Comparison of ENCODE assay signal across 24 cellular contexts in the genomic region with DNA sequence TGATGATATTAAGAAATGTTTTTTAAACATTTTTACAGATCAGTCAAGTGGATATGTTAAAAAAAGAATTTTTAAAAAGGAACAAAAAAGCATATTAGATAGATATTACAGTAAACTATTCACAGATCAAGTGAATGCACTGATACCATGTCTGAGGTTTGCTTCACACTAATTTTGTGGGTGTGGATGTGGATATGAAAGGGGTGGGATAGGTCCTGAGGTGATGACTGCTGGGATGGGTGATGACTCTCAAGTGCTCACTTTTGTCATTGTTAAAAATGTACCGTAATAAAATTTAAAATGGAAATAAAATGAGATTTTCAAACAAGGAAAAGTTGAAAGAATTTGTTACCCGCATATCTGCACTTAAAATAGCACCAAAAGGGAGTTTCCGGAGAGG. TPM values are rescaled to one million over a fixed set of nuclear protein-coding genes. Genes with fewer than 3 reads are reported as not detected.
"Had no signal": no experiment of that assay in that cellular context is flagged by ENCODE, and none has a peak within 500 bp of the region (broad histone marks: within the 10 kb centered on the region; RNA-seq: fewer than 3 reads in every experiment).

No MANE protein-coding gene starts in this region.

- H3K36me3 ChIP-seq: cardiac muscle cell, left lung, tibial artery had no signal

- H3K27ac Mint-ChIP-seq: activated CD4-positive, alpha-beta memory T cell treated with anti-CD3 and anti-CD28 coated beads, Interleukin-2, amount 10 ng/mL, durations not matched to agents 7 days and 5 days; activated naive CD4-positive, alpha-beta T cell treated with anti-CD3 and anti-CD28 coated beads, Interleukin-2, amount 10 ng/mL, durations not matched to agents 7 days and 5 days; endodermal cell; naive B cell; progenitor cell of endocrine pancreas; T-helper 17 cell had no signal

- H3K9me3 ChIP-seq: left lung, tibial artery had no signal

- H3K27me3 Mint-ChIP-seq: activated CD4-positive, alpha-beta memory T cell treated with anti-CD3 and anti-CD28 coated beads, Interleukin-2, amount 10 ng/mL, durations not matched to agents 7 days and 5 days; activated naive CD4-positive, alpha-beta T cell treated with anti-CD3 and anti-CD28 coated beads, Interleukin-2, amount 10 ng/mL, durations not matched to agents 7 days and 5 days; naive B cell; progenitor cell of endocrine pancreas; T-helper 17 cell had no signal

- H3K27ac ChIP-seq: cardiac muscle cell, epithelial cell of prostate, hepatocyte, left lung, tibial artery had no signal

- H3K4me1 Mint-ChIP-seq: activated CD4-positive, alpha-beta memory T cell treated with anti-CD3 and anti-CD28 coated beads, Interleukin-2, amount 10 ng/mL, durations not matched to agents 7 days and 5 days; activated naive CD4-positive, alpha-beta T cell treated with anti-CD3 and anti-CD28 coated beads, Interleukin-2, amount 10 ng/mL, durations not matched to agents 7 days and 5 days; endodermal cell; naive B cell; T-helper 17 cell had no signal

- H2AFZ ChIP-seq: hepatocyte had no signal

- H3K4me3 ChIP-seq: cardiac muscle cell, hepatocyte, left lung, lung, tibial artery had no signal

- H3K9me3 Mint-ChIP-seq: activated CD4-positive, alpha-beta memory T cell treated with anti-CD3 and anti-CD28 coated beads, Interleukin-2, amount 10 ng/mL, durations not matched to agents 7 days and 5 days; endodermal cell; naive B cell had no signal

- H3K36me3 Mint-ChIP-seq: activated naive CD4-positive, alpha-beta T cell treated with anti-CD3 and anti-CD28 coated beads, Interleukin-2, amount 10 ng/mL, durations not matched to agents 7 days and 5 days; naive B cell had no signal

- H3K79me2 ChIP-seq: hepatocyte had no signal

- H3K4me3 Mint-ChIP-seq: activated CD4-positive, alpha-beta memory T cell treated with anti-CD3 and anti-CD28 coated beads, Interleukin-2, amount 10 ng/mL, durations not matched to agents 7 days and 5 days; activated naive CD4-positive, alpha-beta T cell treated with anti-CD3 and anti-CD28 coated beads, Interleukin-2, amount 10 ng/mL, durations not matched to agents 7 days and 5 days; endodermal cell; naive B cell; T-helper 17 cell had no signal

- H3K4me2 ChIP-seq: hepatocyte had no signal

- H3K4me1 ChIP-seq: left lung, tibial artery had no signal

- DNase-seq: activated CD4-positive, alpha-beta memory T cell treated with anti-CD3 and anti-CD28 coated beads, Interleukin-2, amount 10 ng/mL, durations not matched to agents 7 days and 5 days; activated CD4-positive, alpha-beta T cell treated with anti-CD3 and anti-CD28 coated beads for 48 hours; activated CD4-positive, CD25-positive, alpha-beta regulatory T cell; activated effector memory CD4-positive, alpha-beta T cell treated with anti-CD3 and anti-CD28 coated beads, Interleukin-2, amount 50 U/mL, for 16 hours; activated naive CD4-positive, alpha-beta T cell treated with anti-CD3 and anti-CD28 coated beads, Interleukin-2, amount 10 ng/mL, durations not matched to agents 7 days and 5 days; endodermal cell; kidney glomerular epithelial cell; left lung; naive B cell; occipital lobe; retina; stimulated activated CD4-positive, alpha-beta T cell treated with anti-CD3 and anti-CD28 coated beads, Interleukin-4, amount 100 ng/mL, for 4 hours; stimulated activated naive CD8-positive, alpha-beta T cell treated with anti-CD3 and anti-CD28 coated beads, Interleukin-15, Interleukin-2, amounts not matched to agents 100 U/mL and 50 U/mL, for 24 hours; SW 1271; T-helper 17 cell; tibial artery had no signal

- ATAC-seq: left lung; stimulated activated naive CD8-positive, alpha-beta T cell treated with anti-CD3 and anti-CD28 coated beads, Interleukin-15, Interleukin-2, amounts not matched to agents 100 U/mL and 50 U/mL, for 24 hours; T-helper 17 cell had no signal

- H3K27me3 ChIP-seq: cardiac muscle cell, hepatocyte, left lung, tibial artery had no signal

RNA-seq across cellular contexts. Expression of gene AGMO, which starts 54.1 kb away (rescaled TPM):
- total RNA-seq: activated CD4-positive, alpha-beta memory T cell treated with anti-CD3 and anti-CD28 coated beads, Interleukin-2, amount 10 ng/mL, durations not matched to agents 7 days and 5 days; cardiac muscle cell; fibroblast of villous mesenchyme; glomerular endothelial cell; occipital lobe; T-helper 17 cell had no signal
- polyA plus RNA-seq: neural cell had no signal
